19 cellular contexts compared by ENCODE assay signal in genomic region chr4:71195932-71196331, GRCh38.
DNase-seq lines count a peak whose midpoint lies in the region; ATAC-seq and TF ChIP-seq lines count a peak whose summit lies in the region.
"Had no signal": no experiment of that assay in that cellular context is flagged by ENCODE, and none has a peak within 500 bp of the region (broad histone marks: within the 10 kb centered on the region; RNA-seq: fewer than 3 reads in every experiment).

No MANE protein-coding gene starts in this region.

- POLR2A ChIA-PET in RWPE1 (lab: Yijun Ruan, JAX; ENCODE audit: low non-redundant PET): no interaction called here

- in situ Hi-C loops in astrocyte of the spinal cord (cut with HindIII; ENCODE audit: low sequenced_read_pairs): no loop called here

- H3K4me3 ChIP-seq in astrocyte of the spinal cord (ENCODE audit: low read depth, low read length): no peak overlapping the region
- H3K4me3 ChIP-seq: esophagus muscularis mucosa had no signal

- intact Hi-C loops in sciatic nerve (cut with DNase I): no loop called here

- DNase-seq in ELR (ENCODE audit: low read depth) (peak; percentile 91), astrocyte of the spinal cord (ENCODE audit: low read depth, low spot score) (peak; percentile 56), iris pigment epithelial cell (ENCODE audit: low read depth) (peak; percentile 41), sciatic nerve (ENCODE audit: low spot score) (no peak), RWPE1 (ENCODE audit: low spot score) (no peak), Kasumi-1 (lab: John Stamatoyannopoulos, UW) (no peak), NCI-H1417 (lab: John Stamatoyannopoulos, UW) (no peak)
- DNase-seq: activated CD4-positive, alpha-beta T cell treated with anti-CD3 and anti-CD28 coated beads, Interleukin-2, amount 50 U/mL, for 1 hour; activated T-cell treated with anti-CD3 and anti-CD28 coated beads, Interleukin-2, amount 50 U/mL, for 72 hours; amniotic stem cell; cortex of kidney; NCI-H1694 treated with DMSO at 0.1 percent for 48 hours; NCI-H526 treated with DMSO at 0.1 percent for 48 hours; RPMI8226; stimulated activated CD4-positive, alpha-beta T cell treated with anti-CD3 and anti-CD28 coated beads, Interleukin-1b, Interleukin-23, amount 100 ng/mL, for 48 hours; T-helper 17 cell had no signal

- ATAC-seq in sciatic nerve: peak; percentile 51
- no peak for ATAC-seq in HG03342 (IDR thresholded peaks at IDR 0.05; ENCODE audit: unreplicated experiment)
- ATAC-seq: activated T-cell treated with anti-CD3 and anti-CD28 coated beads, Interleukin-2, amount 50 U/mL, for 72 hours; T-helper 17 cell had no signal

- TF ChIP-seq CTCF in astrocyte of the spinal cord (IDR thresholded peaks at IDR 0.05; ENCODE audit: low read depth, low read length) (no peak), RWPE1 (conservative IDR thresholded peaks at IDR 0.05; ENCODE audit: low read depth) (no peak)

- CTCF ChIA-PET in RWPE1 (lab: Yijun Ruan, JAX): no interaction called here

- H3K27ac ChIP-seq in RWPE1: no peak overlapping the region
- H3K27ac ChIP-seq: esophagus muscularis mucosa, KMS-11 had no signal

Comparison
In these comparisons a context has a peak if more than half of its experiments do, and no peak if none do; other contexts are left out.
1. DNase-seq: peak in ELR (single experiment), astrocyte of the spinal cord (single experiment) and iris pigment epithelial cell (single experiment); none in sciatic nerve (single experiment), RWPE1 (single experiment), Kasumi-1 (0 of 2) and NCI-H1417 (0 of 3).